Comparison of ENCODE assay signal across 18 cellular contexts in the genomic region with DNA sequence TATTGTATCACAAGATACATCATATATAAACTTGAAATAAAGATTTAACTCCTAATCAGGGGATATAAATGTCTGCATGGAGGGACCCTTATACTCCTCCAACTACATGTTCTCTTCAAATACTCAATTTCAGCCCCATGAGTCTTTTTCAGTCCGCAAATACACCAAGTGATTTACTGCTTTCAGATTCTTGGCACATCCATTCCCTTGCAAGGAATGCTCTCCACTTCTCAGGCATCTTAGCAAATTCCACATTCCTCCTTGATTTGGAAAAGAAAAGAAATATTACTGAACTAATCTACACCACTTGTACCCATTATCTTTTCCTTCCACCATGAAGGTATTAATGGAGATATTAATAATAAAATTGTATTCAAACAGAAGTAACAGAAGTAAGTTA.
A peak's percentile ranks its signal among the peaks of the same experiment; 100 is the strongest.
DNase-seq lines count a peak whose midpoint lies in the region; ATAC-seq and TF ChIP-seq lines count a peak whose summit lies in the region.
"Had no signal": no experiment of that assay in that cellular context is flagged by ENCODE, and none has a peak within 500 bp of the region (broad histone marks: within the 10 kb centered on the region; RNA-seq: fewer than 3 reads in every experiment).

No MANE protein-coding gene starts in this region.

- no peaks in the 10 kb centered on the region for H3K9me3 Mint-ChIP-seq in activated T-cell treated with anti-CD3 and anti-CD28 coated beads, Interleukin-2, amount 50 U/mL, for 72 hours
- no peaks in the 10 kb centered on the region for H3K9me3 Mint-ChIP-seq in activated T-cell treated with anti-CD3 and anti-CD28 coated beads, Interleukin-2, amount 50 U/mL, for 4 hours
- no peaks in the 10 kb centered on the region for H3K9me3 Mint-ChIP-seq in activated T-helper 1 cell treated with anti-CD3 and anti-CD28 coated beads, Interleukin-12 subunit alpha, Interleukin-12 subunit beta, Interleukin-2, Interleukin-4 antibody, amounts not matched to agents 30 ng/mL and 10 ng/mL and 1 ng/mL, durations not matched to agents 14 hours and 24 hours and 36 hours
- H3K9me3 Mint-ChIP-seq: CD4-positive, alpha-beta memory T cell had no signal

- no peak for TF ChIP-seq CTCF in ascending aorta (IDR thresholded peaks at IDR 0.05)
- TF ChIP-seq CTCF in fibroblast of villous mesenchyme (IDR thresholded peaks at IDR 0.05; ENCODE audit: insufficient read depth, low read depth, low read length), result no peak

- H3K36me3 Mint-ChIP-seq in activated T-cell treated with anti-CD3 and anti-CD28 coated beads, Interleukin-2, amount 50 U/mL, for 72 hours (ENCODE audit: insufficient read depth in 2 of 2), result no peaks in the 10 kb centered on the region
- no peaks in the 10 kb centered on the region for H3K36me3 Mint-ChIP-seq in activated T-cell treated with anti-CD3 and anti-CD28 coated beads, Interleukin-2, amount 50 U/mL, for 4 hours (ENCODE audit: insufficient read depth)
- no peaks in the 10 kb centered on the region for H3K36me3 Mint-ChIP-seq in activated T-helper 1 cell treated with anti-CD3 and anti-CD28 coated beads, Interleukin-12 subunit alpha, Interleukin-12 subunit beta, Interleukin-2, Interleukin-4 antibody, amounts not matched to agents 30 ng/mL and 10 ng/mL and 1 ng/mL, durations not matched to agents 14 hours and 24 hours and 36 hours (ENCODE audit: low read depth)
- H3K36me3 Mint-ChIP-seq: CD4-positive, alpha-beta memory T cell had no signal

- H3K27ac ChIP-seq in ascending aorta, result peak overlapping the region; percentile 41 to 61
- H3K27ac ChIP-seq: 22Rv1, BLaER1 had no signal

- peak overlapping the region; percentile 3 for H3K27ac Mint-ChIP-seq in activated T-cell treated with anti-CD3 and anti-CD28 coated beads, Interleukin-2, amount 50 U/mL, for 72 hours
- H3K27ac Mint-ChIP-seq in activated T-helper 1 cell treated with anti-CD3 and anti-CD28 coated beads, Interleukin-12 subunit alpha, Interleukin-12 subunit beta, Interleukin-2, Interleukin-4 antibody, amounts not matched to agents 30 ng/mL and 10 ng/mL and 1 ng/mL, durations not matched to agents 14 hours and 24 hours and 36 hours, result no peak overlapping the region
- H3K27ac Mint-ChIP-seq: CD4-positive, alpha-beta memory T cell had no signal

- intact Hi-C loops in ascending aorta (cut with DNase I), result no loop called here
- intact Hi-C loops in activated T-helper 1 cell treated with anti-CD3 and anti-CD28 coated beads, Interleukin-12 subunit alpha, Interleukin-12 subunit beta, Interleukin-2, Interleukin-4 antibody, amounts not matched to agents 30 ng/mL and 10 ng/mL and 1 ng/mL, durations not matched to agents 14 hours and 24 hours and 36 hours (cut with micrococcal nuclease), result loop anchor here (10.0 kb wide), 1 partner anchor 431 kb away; no protein-coding TSS in a partner anchor

- no peak for ATAC-seq in activated T-cell treated with anti-CD3 and anti-CD28 coated beads, Interleukin-2, amount 50 U/mL, for 72 hours (replicated peaks in 1 of 2)
- no peak for ATAC-seq in activated T-cell treated with anti-CD3 and anti-CD28 coated beads, Interleukin-2, amount 50 U/mL, for 4 hours
- ATAC-seq: HepG2 had no signal

- H3K4me1 ChIP-seq in ascending aorta, result peaks cover 2 to 33% of the 10 kb centered on the region in 2 donors
- H3K4me1 ChIP-seq: BLaER1 had no signal

- no peaks in the 10 kb centered on the region for H3K27me3 Mint-ChIP-seq in activated T-cell treated with anti-CD3 and anti-CD28 coated beads, Interleukin-2, amount 50 U/mL, for 72 hours (ENCODE audit: low read depth)
- no peaks in the 10 kb centered on the region for H3K27me3 Mint-ChIP-seq in activated T-cell treated with anti-CD3 and anti-CD28 coated beads, Interleukin-2, amount 50 U/mL, for 4 hours (ENCODE audit: low read depth)
- peaks cover 3% of the 10 kb centered on the region for H3K27me3 Mint-ChIP-seq in activated T-helper 1 cell treated with anti-CD3 and anti-CD28 coated beads, Interleukin-12 subunit alpha, Interleukin-12 subunit beta, Interleukin-2, Interleukin-4 antibody, amounts not matched to agents 30 ng/mL and 10 ng/mL and 1 ng/mL, durations not matched to agents 14 hours and 24 hours and 36 hours (ENCODE audit: insufficient read depth)
- H3K27me3 Mint-ChIP-seq: CD4-positive, alpha-beta memory T cell had no signal

- DNase-seq in activated T-cell treated with anti-CD3 and anti-CD28 coated beads, Interleukin-2, amount 50 U/mL, for 72 hours, result no peak
- DNase-seq in activated T-cell treated with anti-CD3 and anti-CD28 coated beads, Interleukin-2, amount 50 U/mL, for 4 hours, result no peak
- DNase-seq in ascending aorta (ENCODE audit: low spot score in 2 of 2) (no peak), fibroblast of villous mesenchyme (ENCODE audit: low read depth) (peak; percentile 16), medulla oblongata (ENCODE audit: extremely low spot score) (no peak), HK-2 (ENCODE audit: unreplicated experiment) (no peak)
- DNase-seq in activated T-helper 1 cell treated with anti-CD3 and anti-CD28 coated beads, Interleukin-12 subunit alpha, Interleukin-12 subunit beta, Interleukin-2, Interleukin-4 antibody, amounts not matched to agents 30 ng/mL and 10 ng/mL and 1 ng/mL, durations not matched to agents 14 hours and 24 hours and 36 hours (ENCODE audit: low spot score), result no peak
- no peak for DNase-seq in stimulated activated CD4-positive, alpha-beta T cell treated with anti-CD3 and anti-CD28 coated beads, Interleukin-15, amount 100 ng/mL, for 24 hours
- DNase-seq: CD4-positive, alpha-beta memory T cell; DMS53; KG1; NCI-H1694 treated with DMSO at 0.1 percent for 48 hours; NCI-H510A treated with DMSO at 0.1 percent for 48 hours; NCI-H774; SHP77 treated with DMSO at 0.1 percent for 48 hours had no signal

- no peak overlapping the region for H3K4me3 ChIP-seq in ascending aorta
- no peak overlapping the region for H3K4me3 ChIP-seq in fibroblast of villous mesenchyme (ENCODE audit: low read depth, low read length)
- H3K4me3 ChIP-seq: BLaER1 had no signal

- no peaks in the 10 kb centered on the region for H3K4me1 Mint-ChIP-seq in activated T-cell treated with anti-CD3 and anti-CD28 coated beads, Interleukin-2, amount 50 U/mL, for 72 hours (ENCODE audit: low read depth)
- H3K4me1 Mint-ChIP-seq in activated T-cell treated with anti-CD3 and anti-CD28 coated beads, Interleukin-2, amount 50 U/mL, for 4 hours (ENCODE audit: low read depth), result no peaks in the 10 kb centered on the region
- no peaks in the 10 kb centered on the region for H3K4me1 Mint-ChIP-seq in activated T-helper 1 cell treated with anti-CD3 and anti-CD28 coated beads, Interleukin-12 subunit alpha, Interleukin-12 subunit beta, Interleukin-2, Interleukin-4 antibody, amounts not matched to agents 30 ng/mL and 10 ng/mL and 1 ng/mL, durations not matched to agents 14 hours and 24 hours and 36 hours (ENCODE audit: low read depth)
- H3K4me1 Mint-ChIP-seq: CD4-positive, alpha-beta memory T cell had no signal

- H3K9me3 ChIP-seq in ascending aorta, result no peaks in the 10 kb centered on the region
- H3K9me3 ChIP-seq: BLaER1 had no signal

- H3K36me3 ChIP-seq in ascending aorta, result no peaks in the 10 kb centered on the region
- H3K36me3 ChIP-seq: BLaER1 had no signal

- no peaks in the 10 kb centered on the region for H3K27me3 ChIP-seq in ascending aorta
- H3K27me3 ChIP-seq: BLaER1 had no signal

- no peak overlapping the region for H3K4me3 Mint-ChIP-seq in activated T-cell treated with anti-CD3 and anti-CD28 coated beads, Interleukin-2, amount 50 U/mL, for 72 hours
- H3K4me3 Mint-ChIP-seq in activated T-cell treated with anti-CD3 and anti-CD28 coated beads, Interleukin-2, amount 50 U/mL, for 4 hours, result no peak overlapping the region
- no peak overlapping the region for H3K4me3 Mint-ChIP-seq in activated T-helper 1 cell treated with anti-CD3 and anti-CD28 coated beads, Interleukin-12 subunit alpha, Interleukin-12 subunit beta, Interleukin-2, Interleukin-4 antibody, amounts not matched to agents 30 ng/mL and 10 ng/mL and 1 ng/mL, durations not matched to agents 14 hours and 24 hours and 36 hours
- H3K4me3 Mint-ChIP-seq: CD4-positive, alpha-beta memory T cell had no signal
